1 cellular context compared by ENCODE assay signal in the genomic region with DNA sequence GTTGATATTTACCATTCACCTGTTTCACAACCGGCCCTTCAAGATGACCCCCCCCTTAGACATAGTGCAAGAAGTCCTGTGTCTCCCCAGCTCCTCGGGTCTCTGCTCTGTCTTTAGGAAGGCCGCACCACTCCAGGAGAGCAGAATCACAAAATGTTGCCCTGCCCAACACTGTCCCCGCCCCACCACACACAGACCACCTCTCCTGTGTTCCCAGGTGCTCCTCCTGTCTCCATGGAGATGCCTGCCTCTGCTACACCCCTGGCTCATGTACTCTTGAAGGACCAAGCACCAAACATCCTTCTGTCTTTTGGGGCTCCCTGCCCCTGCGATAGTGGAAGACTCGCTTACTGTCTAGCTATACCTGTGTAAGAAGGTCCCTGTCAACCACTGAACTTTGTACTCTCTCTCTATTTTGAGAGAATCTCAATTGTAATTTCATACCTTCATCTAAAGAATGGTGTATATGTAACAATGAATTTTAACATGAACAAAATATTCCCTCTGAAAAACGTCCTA.
TF ChIP-seq lines count a peak whose summit lies in the region.

No MANE protein-coding gene starts in this region.

TF ChIP-seq in HepG2, 621 proteins besides CTCF, POLR2A, EP300 and RAD21:
- TF ChIP-seq GABPA (IDR thresholded peaks at IDR 0.05; ENCODE audit: low read depth, low read length) (no peak), GABPA (CRISPR knock-in tag; IDR thresholded peaks at IDR 0.05; ENCODE audit: low read depth) (no peak), ZNF354B (CRISPR knock-in tag; IDR thresholded peaks at IDR 0.05) (no peak), U2AF1 (optimal IDR thresholded peaks at IDR 0.05; ENCODE audit: low read depth, low read length) (no peak), ZMYM2 (CRISPR knock-in tag; IDR thresholded peaks at IDR 0.05) (no peak), CENPX (CRISPR knock-in tag; IDR thresholded peaks at IDR 0.05) (no peak), ARID5B (CRISPR knock-in tag; IDR thresholded peaks at IDR 0.05) (no peak), CBX1 (IDR thresholded peaks at IDR 0.05; ENCODE audit: low read depth) (no peak), TBX2 (CRISPR knock-in tag; IDR thresholded peaks at IDR 0.05; ENCODE audit: borderline replicate concordance) (no peak), NCOA5 (CRISPR knock-in tag; IDR thresholded peaks at IDR 0.05) (no peak), ZNF83 (CRISPR knock-in tag; IDR thresholded peaks at IDR 0.05; ENCODE audit: borderline replicate concordance) (no peak)
- TF ChIP-seq, protein P1, sequence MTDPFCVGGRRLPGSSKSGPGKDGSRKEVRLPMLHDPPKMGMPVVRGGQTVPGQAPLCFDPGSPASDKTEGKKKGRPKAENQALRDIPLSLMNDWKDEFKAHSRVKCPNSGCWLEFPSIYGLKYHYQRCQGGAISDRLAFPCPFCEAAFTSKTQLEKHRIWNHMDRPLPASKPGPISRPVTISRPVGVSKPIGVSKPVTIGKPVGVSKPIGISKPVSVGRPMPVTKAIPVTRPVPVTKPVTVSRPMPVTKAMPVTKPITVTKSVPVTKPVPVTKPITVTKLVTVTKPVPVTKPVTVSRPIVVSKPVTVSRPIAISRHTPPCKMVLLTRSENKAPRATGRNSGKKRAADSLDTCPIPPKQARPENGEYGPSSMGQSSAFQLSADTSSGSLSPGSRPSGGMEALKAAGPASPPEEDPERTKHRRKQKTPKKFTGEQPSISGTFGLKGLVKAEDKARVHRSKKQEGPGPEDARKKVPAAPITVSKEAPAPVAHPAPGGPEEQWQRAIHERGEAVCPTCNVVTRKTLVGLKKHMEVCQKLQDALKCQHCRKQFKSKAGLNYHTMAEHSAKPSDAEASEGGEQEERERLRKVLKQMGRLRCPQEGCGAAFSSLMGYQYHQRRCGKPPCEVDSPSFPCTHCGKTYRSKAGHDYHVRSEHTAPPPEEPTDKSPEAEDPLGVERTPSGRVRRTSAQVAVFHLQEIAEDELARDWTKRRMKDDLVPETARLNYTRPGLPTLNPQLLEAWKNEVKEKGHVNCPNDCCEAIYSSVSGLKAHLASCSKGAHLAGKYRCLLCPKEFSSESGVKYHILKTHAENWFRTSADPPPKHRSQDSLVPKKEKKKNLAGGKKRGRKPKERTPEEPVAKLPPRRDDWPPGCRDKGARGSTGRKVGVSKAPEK (CRISPR knock-in tag; IDR thresholded peaks at IDR 0.05; ENCODE audit: borderline replicate concordance): no peak
- TF ChIP-seq, protein P2, sequence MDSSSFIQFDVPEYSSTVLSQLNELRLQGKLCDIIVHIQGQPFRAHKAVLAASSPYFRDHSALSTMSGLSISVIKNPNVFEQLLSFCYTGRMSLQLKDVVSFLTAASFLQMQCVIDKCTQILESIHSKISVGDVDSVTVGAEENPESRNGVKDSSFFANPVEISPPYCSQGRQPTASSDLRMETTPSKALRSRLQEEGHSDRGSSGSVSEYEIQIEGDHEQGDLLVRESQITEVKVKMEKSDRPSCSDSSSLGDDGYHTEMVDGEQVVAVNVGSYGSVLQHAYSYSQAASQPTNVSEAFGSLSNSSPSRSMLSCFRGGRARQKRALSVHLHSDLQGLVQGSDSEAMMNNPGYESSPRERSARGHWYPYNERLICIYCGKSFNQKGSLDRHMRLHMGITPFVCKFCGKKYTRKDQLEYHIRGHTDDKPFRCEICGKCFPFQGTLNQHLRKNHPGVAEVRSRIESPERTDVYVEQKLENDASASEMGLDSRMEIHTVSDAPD (CRISPR knock-in tag; IDR thresholded peaks at IDR 0.05): no peak
